In the genomic region with DNA sequence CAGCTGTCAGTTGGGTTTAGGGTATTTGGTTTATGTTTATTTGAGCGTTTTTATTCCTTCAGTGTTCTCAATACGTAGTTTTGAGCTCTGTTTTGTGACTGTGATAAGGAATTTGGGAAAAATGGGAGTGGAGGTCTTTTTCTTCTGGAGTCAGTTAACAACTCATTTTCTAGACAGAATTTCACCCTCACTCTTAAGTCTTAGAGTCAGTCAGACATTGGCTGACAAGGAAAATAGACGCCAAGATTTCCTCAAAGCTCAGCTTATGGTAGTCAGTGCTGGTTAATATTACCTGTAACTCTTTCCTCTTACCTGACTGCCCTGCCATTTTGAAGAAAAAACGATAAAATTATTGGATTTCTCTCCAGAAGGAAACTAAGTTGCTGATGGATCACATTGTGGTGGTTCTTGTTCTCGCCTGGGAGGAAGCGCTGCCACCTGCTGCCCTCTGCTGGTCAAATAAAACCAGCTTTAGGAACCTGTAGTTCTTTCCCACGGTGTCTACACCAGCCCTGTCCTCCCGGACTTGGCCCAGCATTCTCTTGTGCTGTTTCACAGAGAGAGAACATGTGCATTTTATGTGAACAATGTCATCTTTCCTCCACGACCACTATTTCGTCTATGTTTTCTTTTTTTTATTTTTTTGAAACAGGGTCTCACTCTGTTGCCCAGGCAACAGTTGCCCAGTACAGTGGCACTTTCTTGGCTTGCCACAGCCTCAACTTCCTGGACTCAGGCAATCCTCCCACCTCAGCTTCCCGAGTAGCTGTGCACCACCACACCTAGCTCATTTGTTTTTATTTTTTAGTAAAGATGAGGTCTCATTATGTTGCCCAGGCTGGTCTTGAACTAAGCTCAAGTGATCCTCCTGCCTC, we compare ENCODE assay signal across 8 cellular contexts. TPM values are rescaled to one million over a fixed set of nuclear protein-coding genes. Genes with fewer than 3 reads are reported as not detected.
A peak's percentile ranks its signal among the peaks of the same experiment; 100 is the strongest.
DNase-seq lines count a peak whose midpoint lies in the region; ATAC-seq and TF ChIP-seq lines count a peak whose summit lies in the region.

No MANE protein-coding gene starts in this region.

- no peak for ATAC-seq in GM18909 (IDR thresholded peaks at IDR 0.05; ENCODE audit: poor library complexity, unreplicated experiment)

- peak; percentile 60 for DNase-seq in GM04504 (ENCODE audit: low read depth)
- peak; percentile 54 for DNase-seq in Jurkat, Clone E6-1 (ENCODE audit: low read depth, low spot score)
- DNase-seq in RKO (ENCODE audit: low spot score) = peak; percentile 70
- peak; percentile 44 for DNase-seq in activated T-helper 1 cell treated with Interleukin-2 at 50 U/mL for 16 hours (ENCODE audit: low read depth)
- peak; percentile 84 for DNase-seq in fibroblast of the aortic adventitia (ENCODE audit: low read depth)
- DNase-seq in non-pigmented ciliary epithelial cell (ENCODE audit: low read depth) = peak; percentile 50
- peak in 37 of 49 donors; percentile 2 to 70 (median 39) for DNase-seq in substantia nigra (lab: John Stamatoyannopoulos, UW)

- no peak overlapping the region for H3K27ac ChIP-seq in substantia nigra (ENCODE audit: low read depth, low read length, poor library complexity, severe bottlenecking)

- TF ChIP-seq CTCF in fibroblast of the aortic adventitia (IDR thresholded peaks at IDR 0.05; ENCODE audit: insufficient read depth, low read length) = peak; percentile 88

- no peak overlapping the region for H3K4me3 ChIP-seq in Jurkat, Clone E6-1 (ENCODE audit: low read length)
- no peak overlapping the region for H3K4me3 ChIP-seq in fibroblast of the aortic adventitia (ENCODE audit: low read depth, low read length)

RNA-seq across cellular contexts. Expression of gene UMPS, which starts 41.4 kb away (rescaled TPM):
- polyA plus RNA-seq in Jurkat, Clone E6-1 (2012; ENCODE audit: insufficient read depth, insufficient read length) = 102 TPM
- total RNA-seq in fibroblast of the aortic adventitia (ENCODE audit: low replicate concordance) = 28.6 and 83.3 TPM in 2 replicates
